ENCODE assay signal across 8 cellular contexts in the genomic region with DNA sequence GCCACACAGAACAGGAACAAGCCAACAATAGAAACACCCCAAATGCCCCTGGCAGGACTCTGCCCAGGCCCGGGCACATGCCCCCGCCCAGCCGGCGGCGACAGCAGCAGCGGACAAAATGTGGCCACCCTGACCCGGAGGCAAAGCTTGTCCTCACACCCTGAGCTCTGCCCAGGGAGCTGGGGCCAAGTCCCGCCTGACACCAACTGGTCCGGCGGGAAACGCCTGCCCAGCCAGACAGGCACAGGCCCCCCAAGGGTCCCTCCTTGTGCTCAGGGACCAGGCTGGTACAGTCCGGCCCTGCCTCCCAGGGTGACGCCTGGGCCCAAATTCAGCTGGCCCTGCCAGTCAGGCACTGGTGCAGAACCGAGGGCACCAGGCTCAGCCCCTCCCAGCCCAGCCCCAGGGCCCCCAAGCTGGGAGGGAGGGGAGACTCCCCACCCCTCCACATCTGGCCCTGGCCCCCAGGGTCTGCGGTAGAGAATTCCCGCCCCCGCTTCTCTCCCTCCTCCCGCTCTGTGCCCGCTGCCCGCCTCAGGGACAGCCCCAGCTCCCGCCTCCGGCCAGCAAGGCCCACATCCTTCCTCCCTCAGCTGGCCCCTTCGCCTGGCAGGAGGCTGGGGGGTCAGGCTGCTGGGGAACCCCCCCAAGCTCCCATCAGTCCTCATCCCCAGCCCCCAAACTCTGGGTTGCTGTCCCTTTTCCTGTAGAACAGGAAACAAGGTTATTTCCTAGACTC. TPM values are rescaled to one million over a fixed set of nuclear protein-coding genes. Genes with fewer than 3 reads are reported as not detected.
A peak's percentile ranks its signal among the peaks of the same experiment; 100 is the strongest.
DNase-seq lines count a peak whose midpoint lies in the region; ATAC-seq and TF ChIP-seq lines count a peak whose summit lies in the region.

No MANE protein-coding gene starts in this region.

- peak overlapping the region; percentile 99 for H3K4me3 Mint-ChIP-seq in activated CD4-positive, alpha-beta T cell treated with anti-CD3 and anti-CD28 coated beads, Interleukin-2, amount 10 ng/mL, durations not matched to agents 24 days and 14 days
- H3K4me3 Mint-ChIP-seq in WTC11 (peak overlapping the region; percentile 77), osteocyte (ENCODE audit: unreplicated experiment) (no peak overlapping the region)

- CTCF ChIA-PET in WTC11 (lab: Charles Lee) = interaction anchor here (0.5 to 13.6 kb wide), 22 partner anchors 10 to 301 kb away, joined by 3 to 376 read pairs (median 5); a partner anchor contains a TSS

- intact Hi-C loops in activated CD4-positive, alpha-beta T cell treated with anti-CD3 and anti-CD28 coated beads, Interleukin-2, amount 10 ng/mL, durations not matched to agents 24 days and 14 days (cut with micrococcal nuclease) = no loop called here

- peaks cover 47% of the 10 kb centered on the region for H3K4me1 Mint-ChIP-seq in activated CD4-positive, alpha-beta T cell treated with anti-CD3 and anti-CD28 coated beads, Interleukin-2, amount 10 ng/mL, durations not matched to agents 24 days and 14 days
- H3K4me1 Mint-ChIP-seq in WTC11 (peaks cover 52% of the 10 kb centered on the region), osteocyte (ENCODE audit: unreplicated experiment) (peaks cover 10% of the 10 kb centered on the region)

- no peaks in the 10 kb centered on the region for H3K9me3 Mint-ChIP-seq in activated CD4-positive, alpha-beta T cell treated with anti-CD3 and anti-CD28 coated beads, Interleukin-2, amount 10 ng/mL, durations not matched to agents 24 days and 14 days
- no peaks in the 10 kb centered on the region for H3K9me3 Mint-ChIP-seq in WTC11
- no peaks in the 10 kb centered on the region for H3K9me3 Mint-ChIP-seq in osteocyte (ENCODE audit: unreplicated experiment)

- peaks cover 2% of the 10 kb centered on the region for H3K36me3 Mint-ChIP-seq in activated CD4-positive, alpha-beta T cell treated with anti-CD3 and anti-CD28 coated beads, Interleukin-2, amount 10 ng/mL, durations not matched to agents 24 days and 14 days (ENCODE audit: low read depth)
- H3K36me3 Mint-ChIP-seq in WTC11 (no peaks in the 10 kb centered on the region), osteocyte (ENCODE audit: unreplicated experiment) (no peaks in the 10 kb centered on the region)

- TF ChIP-seq CTCF in WTC11 (IDR thresholded peaks at IDR 0.05) = no peak
- TF ChIP-seq CTCF in osteocyte (IDR thresholded peaks at IDR 0.05) = no peak

- no peaks in the 10 kb centered on the region for H3K27me3 Mint-ChIP-seq in activated CD4-positive, alpha-beta T cell treated with anti-CD3 and anti-CD28 coated beads, Interleukin-2, amount 10 ng/mL, durations not matched to agents 24 days and 14 days
- H3K27me3 Mint-ChIP-seq in WTC11 (ENCODE audit: low read depth) (no peaks in the 10 kb centered on the region; the same call in 1 of the 2 replicates), osteocyte (ENCODE audit: unreplicated experiment) (no peaks in the 10 kb centered on the region)

- peak; percentile 69 for DNase-seq in activated CD4-positive, alpha-beta T cell treated with anti-CD3 and anti-CD28 coated beads, Interleukin-2, amount 10 ng/mL, durations not matched to agents 24 days and 14 days
- DNase-seq in activated CD4-positive, alpha-beta T cell treated with anti-CD3 and anti-CD28 coated beads for 4 hours = no peak
- no peak for DNase-seq in WTC11 (ENCODE audit: low spot score)
- peak; percentile 29 for DNase-seq in germinal center (ENCODE audit: low spot score)
- DNase-seq in osteocyte (ENCODE audit: extremely low spot score, unreplicated experiment) = no peak
- DNase-seq in NCI-H748 (lab: John Stamatoyannopoulos, UW; ENCODE audit: unreplicated experiment) = no peak

- H3K27ac Mint-ChIP-seq in activated CD4-positive, alpha-beta T cell treated with anti-CD3 and anti-CD28 coated beads, Interleukin-2, amount 10 ng/mL, durations not matched to agents 24 days and 14 days = peak overlapping the region; percentile 82
- no peak overlapping the region for H3K27ac Mint-ChIP-seq in WTC11
- H3K27ac Mint-ChIP-seq in osteocyte (ENCODE audit: unreplicated experiment) = peak overlapping the region; percentile 86

- ATAC-seq in WTC11 (no peak), GM19397 (IDR thresholded peaks at IDR 0.05; ENCODE audit: unreplicated experiment) (no peak), GM21576 (IDR thresholded peaks at IDR 0.05; ENCODE audit: unreplicated experiment) (no peak)

- POLR2A ChIA-PET in WTC11 (lab: Charles Lee) = interaction anchor here (0.8 to 6.5 kb wide), 5 partner anchors 27 to 186 kb away, joined by 4 to 33 read pairs (median 6); no protein-coding TSS in a partner anchor

TF ChIP-seq in WTC11, 78 proteins besides CTCF, POLR2A, EP300 and RAD21 (continues in another document):
- no peak for TF ChIP-seq ZNF263 (CRISPR knock-in tag; IDR thresholded peaks at IDR 0.05; ENCODE audit: low read depth)
- TF ChIP-seq, protein P1, sequence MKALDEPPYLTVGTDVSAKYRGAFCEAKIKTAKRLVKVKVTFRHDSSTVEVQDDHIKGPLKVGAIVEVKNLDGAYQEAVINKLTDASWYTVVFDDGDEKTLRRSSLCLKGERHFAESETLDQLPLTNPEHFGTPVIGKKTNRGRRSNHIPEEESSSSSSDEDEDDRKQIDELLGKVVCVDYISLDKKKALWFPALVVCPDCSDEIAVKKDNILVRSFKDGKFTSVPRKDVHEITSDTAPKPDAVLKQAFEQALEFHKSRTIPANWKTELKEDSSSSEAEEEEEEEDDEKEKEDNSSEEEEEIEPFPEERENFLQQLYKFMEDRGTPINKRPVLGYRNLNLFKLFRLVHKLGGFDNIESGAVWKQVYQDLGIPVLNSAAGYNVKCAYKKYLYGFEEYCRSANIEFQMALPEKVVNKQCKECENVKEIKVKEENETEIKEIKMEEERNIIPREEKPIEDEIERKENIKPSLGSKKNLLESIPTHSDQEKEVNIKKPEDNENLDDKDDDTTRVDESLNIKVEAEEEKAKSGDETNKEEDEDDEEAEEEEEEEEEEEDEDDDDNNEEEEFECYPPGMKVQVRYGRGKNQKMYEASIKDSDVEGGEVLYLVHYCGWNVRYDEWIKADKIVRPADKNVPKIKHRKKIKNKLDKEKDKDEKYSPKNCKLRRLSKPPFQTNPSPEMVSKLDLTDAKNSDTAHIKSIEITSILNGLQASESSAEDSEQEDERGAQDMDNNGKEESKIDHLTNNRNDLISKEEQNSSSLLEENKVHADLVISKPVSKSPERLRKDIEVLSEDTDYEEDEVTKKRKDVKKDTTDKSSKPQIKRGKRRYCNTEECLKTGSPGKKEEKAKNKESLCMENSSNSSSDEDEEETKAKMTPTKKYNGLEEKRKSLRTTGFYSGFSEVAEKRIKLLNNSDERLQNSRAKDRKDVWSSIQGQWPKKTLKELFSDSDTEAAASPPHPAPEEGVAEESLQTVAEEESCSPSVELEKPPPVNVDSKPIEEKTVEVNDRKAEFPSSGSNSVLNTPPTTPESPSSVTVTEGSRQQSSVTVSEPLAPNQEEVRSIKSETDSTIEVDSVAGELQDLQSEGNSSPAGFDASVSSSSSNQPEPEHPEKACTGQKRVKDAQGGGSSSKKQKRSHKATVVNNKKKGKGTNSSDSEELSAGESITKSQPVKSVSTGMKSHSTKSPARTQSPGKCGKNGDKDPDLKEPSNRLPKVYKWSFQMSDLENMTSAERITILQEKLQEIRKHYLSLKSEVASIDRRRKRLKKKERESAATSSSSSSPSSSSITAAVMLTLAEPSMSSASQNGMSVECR (CRISPR knock-in tag; IDR thresholded peaks at IDR 0.05; ENCODE audit: borderline replicate concordance) = no peak; the same call in 1 of the 2 replicates
- TF ChIP-seq, protein P2, sequence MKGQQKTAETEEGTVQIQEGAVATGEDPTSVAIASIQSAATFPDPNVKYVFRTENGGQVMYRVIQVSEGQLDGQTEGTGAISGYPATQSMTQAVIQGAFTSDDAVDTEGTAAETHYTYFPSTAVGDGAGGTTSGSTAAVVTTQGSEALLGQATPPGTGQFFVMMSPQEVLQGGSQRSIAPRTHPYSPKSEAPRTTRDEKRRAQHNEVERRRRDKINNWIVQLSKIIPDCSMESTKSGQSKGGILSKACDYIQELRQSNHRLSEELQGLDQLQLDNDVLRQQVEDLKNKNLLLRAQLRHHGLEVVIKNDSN (CRISPR knock-in tag; IDR thresholded peaks at IDR 0.05) = no peak
- TF ChIP-seq NFYB (CRISPR knock-in tag; conservative IDR thresholded peaks at IDR 0.05; ENCODE audit: low read depth) = no peak
- TF ChIP-seq, protein P3, sequence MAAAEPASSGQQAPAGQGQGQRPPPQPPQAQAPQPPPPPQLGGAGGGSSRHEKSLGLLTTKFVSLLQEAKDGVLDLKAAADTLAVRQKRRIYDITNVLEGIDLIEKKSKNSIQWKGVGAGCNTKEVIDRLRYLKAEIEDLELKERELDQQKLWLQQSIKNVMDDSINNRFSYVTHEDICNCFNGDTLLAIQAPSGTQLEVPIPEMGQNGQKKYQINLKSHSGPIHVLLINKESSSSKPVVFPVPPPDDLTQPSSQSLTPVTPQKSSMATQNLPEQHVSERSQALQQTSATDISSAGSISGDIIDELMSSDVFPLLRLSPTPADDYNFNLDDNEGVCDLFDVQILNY (CRISPR knock-in tag; IDR thresholded peaks at IDR 0.05) = no peak
- no peak for TF ChIP-seq ELF4 (CRISPR knock-in tag; IDR thresholded peaks at IDR 0.05; ENCODE audit: low read depth)

RNA-seq across cellular contexts. Expression of a gene that starts 2.0 kb away (rescaled TPM):
- 33.9 and 34.7 TPM in 2 replicates for total RNA-seq in activated CD4-positive, alpha-beta T cell treated with anti-CD3 and anti-CD28 coated beads, Interleukin-2, amount 10 ng/mL, durations not matched to agents 24 days and 14 days
- 31.6 to 49.0 TPM (median 32.6 TPM) in 3 replicates for total RNA-seq in WTC11 (2021)
- 118 and 124 TPM in 2 replicates for total RNA-seq in osteocyte

RNA-seq across cellular contexts. Expression of a gene that starts 33.0 kb away (rescaled TPM):
- total RNA-seq in activated CD4-positive, alpha-beta T cell treated with anti-CD3 and anti-CD28 coated beads, Interleukin-2, amount 10 ng/mL, durations not matched to agents 24 days and 14 days = 0.19 and 0.21 TPM in 2 replicates
- total RNA-seq in WTC11 (2021) (0.30 to 0.77 TPM (median 0.46 TPM) in 3 replicates), osteocyte (not detected in 2 replicates)

Comparison
In these comparisons a context has a peak if more than half of its experiments do, and no peak if none do; other contexts are left out.
1. DNase-seq: peak in activated CD4-positive, alpha-beta T cell treated with anti-CD3 and anti-CD28 coated beads, Interleukin-2, amount 10 ng/mL, durations not matched to agents 24 days and 14 days (single experiment) and germinal center (single experiment); none in activated CD4-positive, alpha-beta T cell treated with anti-CD3 and anti-CD28 coated beads for 4 hours (0 of 2), WTC11 (single experiment), osteocyte (single experiment) and NCI-H748 (single experiment).